In genomic region chr6:111552999-111553398, GRCh38 we compare ENCODE assay signal across 11 cellular contexts. TPM values are rescaled to one million over a fixed set of nuclear protein-coding genes. Genes with fewer than 3 reads are reported as not detected.
A peak's percentile ranks its signal among the peaks of the same experiment; 100 is the strongest.
DNase-seq lines count a peak whose midpoint lies in the region; ATAC-seq, FAIRE-seq and TF ChIP-seq lines count a peak whose summit lies in the region.
"Had no signal": no experiment of that assay in that cellular context is flagged by ENCODE, and none has a peak within 500 bp of the region (broad histone marks: within the 10 kb centered on the region; RNA-seq: fewer than 3 reads in every experiment).

No MANE protein-coding gene starts in this region.

- H4K20me1 ChIP-seq in DND-41 (ENCODE audit: insufficient read depth, low read length) (0 out of 2 replicates have a peak, but pooled peaks cover 5% of the 10 kb centered on the region), endothelial cell of umbilical vein (replicated peaks; ENCODE audit: control insufficient read depth, extremely low read depth, insufficient read depth, low read length) (no peaks in the 10 kb centered on the region)

- no peak for TF ChIP-seq CTCF in DND-41 (IDR thresholded peaks at IDR 0.05; ENCODE audit: borderline replicate concordance, extremely low read depth, low read length, poor library complexity, severe bottlenecking)
- no peak for TF ChIP-seq CTCF in endothelial cell of umbilical vein (IDR thresholded peaks at IDR 0.05; ENCODE audit: extremely low read depth in 1 of 2, insufficient read depth in 1 of 2, low read depth in 1 of 2, low read length in 2 of 2)
- TF ChIP-seq CTCF in sigmoid colon (IDR thresholded peaks at IDR 0.05), result no peak

- H2AFZ ChIP-seq in DND-41 (ENCODE audit: low read depth, low read length) (no peak overlapping the region), endothelial cell of umbilical vein (ENCODE audit: low read depth, low read length) (no peak overlapping the region)

- TF ChIP-seq POLR2A in endothelial cell of umbilical vein (IDR thresholded peaks at IDR 0.05; ENCODE audit: low read depth, low read length) (no peak), sigmoid colon (IDR thresholded peaks at IDR 0.05) (no peak)

- peaks cover under 1% of the 10 kb centered on the region for H3K4me1 Mint-ChIP-seq in activated CD8-positive, alpha-beta T cell treated with anti-CD3 and anti-CD28 coated beads, Interleukin-2, amount 10 ng/mL, durations not matched to agents 7 days and 5 days (ENCODE audit: low read depth)

- no peak overlapping the region for H3K4me3 Mint-ChIP-seq in activated CD8-positive, alpha-beta T cell treated with anti-CD3 and anti-CD28 coated beads, Interleukin-2, amount 10 ng/mL, durations not matched to agents 7 days and 5 days

- WGBS in sigmoid colon, 2 donors, result 61 to 80% methylated on average over 6 of the region's 6 CpGs

- H3K27ac ChIP-seq in DND-41 (ENCODE audit: low read length), result peak overlapping the region; percentile 44
- H3K27ac ChIP-seq in endothelial cell of umbilical vein (ENCODE audit: insufficient read depth, low read depth, low read length), result peak overlapping the region; percentile 30
- H3K27ac ChIP-seq in sigmoid colon, result peak overlapping the region; percentile 76 to 85 (median 82)
- no peak overlapping the region for H3K27ac ChIP-seq in substantia nigra (ENCODE audit: low read depth, low read length, poor library complexity, severe bottlenecking)

- CTCF ChIA-PET in endothelial cell of umbilical vein (lab: Charles Lee), result interaction anchor here (0.8 to 1.1 kb wide), 3 partner anchors 12 to 89 kb away, joined by 3 to 5 read pairs (median 3); no protein-coding TSS in a partner anchor
- CTCF ChIA-PET in activated CD8-positive, alpha-beta T cell treated with anti-CD3 and anti-CD28 coated beads, Interleukin-2, amount 10 ng/mL, durations not matched to agents 7 days and 5 days (lab: Charles Lee), result no interaction called here

- H3K4me2 ChIP-seq in DND-41 (ENCODE audit: insufficient read depth, low read length) (no peak overlapping the region), endothelial cell of umbilical vein (ENCODE audit: insufficient read depth, low read length) (no peak overlapping the region)

- POLR2A ChIA-PET in endothelial cell of umbilical vein (lab: Charles Lee), result no interaction called here
- POLR2A ChIA-PET in activated CD8-positive, alpha-beta T cell treated with anti-CD3 and anti-CD28 coated beads, Interleukin-2, amount 10 ng/mL, durations not matched to agents 7 days and 5 days (lab: Charles Lee), result interaction anchor here (0.7 kb wide), 1 partner anchor 65 kb away, joined by 6 read pairs; no protein-coding TSS in a partner anchor

- no peak for TF ChIP-seq EP300 in sigmoid colon (IDR thresholded peaks at IDR 0.05)

- H3K4me3 ChIP-seq in DND-41 (ENCODE audit: low read depth in 1 of 2, low read length in 2 of 2), result no peak overlapping the region
- H3K4me3 ChIP-seq in endothelial cell of umbilical vein (replicated peaks in 1 of 3; ENCODE audit: insufficient read depth in 1 of 3, low read depth in 1 of 3, low read length in 3 of 3), result no peak overlapping the region
- no peak overlapping the region for H3K4me3 ChIP-seq in sigmoid colon
- H3K4me3 ChIP-seq: lung had no signal

- H3K9ac ChIP-seq in DND-41 (ENCODE audit: low read depth, low read length) (no peak overlapping the region), endothelial cell of umbilical vein (replicated peaks; ENCODE audit: extremely low read depth, insufficient read depth, low read length) (no peak overlapping the region)

- peaks cover 96% of the 10 kb centered on the region for H3K79me2 ChIP-seq in DND-41 (ENCODE audit: insufficient read depth, low read length)
- no peaks in the 10 kb centered on the region for H3K79me2 ChIP-seq in endothelial cell of umbilical vein (ENCODE audit: control insufficient read depth, insufficient read depth, low read length)

- DNase-seq in DND-41 (no peak), NCI-H2196 treated with DMSO at 0.1 percent for 48 hours (lab: John Stamatoyannopoulos, UW; ENCODE audit: unreplicated experiment) (peak; percentile 41), endothelial cell of umbilical vein (ENCODE audit: low read depth, low spot score) (no peak), sigmoid colon (no peak), NCI-H226 (no peak), substantia nigra (lab: John Stamatoyannopoulos, UW) (no peak)
- DNase-seq in activated CD8-positive, alpha-beta T cell treated with anti-CD3 and anti-CD28 coated beads, Interleukin-2, amount 10 ng/mL, durations not matched to agents 7 days and 5 days, result no peak
- DNase-seq: NK-92 treated with Interleukin-12 subunit alpha and Interleukin-12 subunit beta, amount 100 ng/mL, for 24 hours; stimulated activated CD4-positive, alpha-beta T cell treated with anti-CD3 and anti-CD28 coated beads, Interleukin-2, amount 100 ng/mL, for 24 hours had no signal

- ATAC-seq in DND-41 (ENCODE audit: insufficient read depth, low read depth) (no peak), GM18873 (IDR thresholded peaks at IDR 0.05; ENCODE audit: low FRiP score, unreplicated experiment) (no peak)
- ATAC-seq in activated CD8-positive, alpha-beta T cell treated with anti-CD3 and anti-CD28 coated beads, Interleukin-2, amount 10 ng/mL, durations not matched to agents 7 days and 5 days, result no peak

- no peaks in the 10 kb centered on the region for H3K9me3 Mint-ChIP-seq in activated CD8-positive, alpha-beta T cell treated with anti-CD3 and anti-CD28 coated beads, Interleukin-2, amount 10 ng/mL, durations not matched to agents 7 days and 5 days (ENCODE audit: insufficient read depth)

- dilution Hi-C loops in endothelial cell of umbilical vein (cut with MboI; ENCODE audit: extremely low pct_ligation_motif_present, low sequenced_read_pairs), result no loop called here

- H3K9me3 ChIP-seq in DND-41 (ENCODE audit: insufficient read depth, low read length, severe bottlenecking) (no peaks in the 10 kb centered on the region), endothelial cell of umbilical vein (replicated peaks; ENCODE audit: control insufficient read depth, insufficient read depth, low read length) (no peaks in the 10 kb centered on the region), sigmoid colon (no peaks in the 10 kb centered on the region)

- FAIRE-seq in endothelial cell of umbilical vein (lab: Jason Lieb, UNC), result no peak

- H3K27ac Mint-ChIP-seq in activated CD8-positive, alpha-beta T cell treated with anti-CD3 and anti-CD28 coated beads, Interleukin-2, amount 10 ng/mL, durations not matched to agents 7 days and 5 days, result no peak overlapping the region

- H3K36me3 ChIP-seq in DND-41 (ENCODE audit: insufficient read depth, low read length), result peaks cover 12% of the 10 kb centered on the region
- H3K36me3 ChIP-seq in endothelial cell of umbilical vein (ENCODE audit: control insufficient read depth in 2 of 2, extremely low read depth in 1 of 2, insufficient read depth in 2 of 2, low read length in 2 of 2), result no peaks in the 10 kb centered on the region
- H3K36me3 ChIP-seq in sigmoid colon, result no peaks in the 10 kb centered on the region

- no peaks in the 10 kb centered on the region for H3K27me3 Mint-ChIP-seq in activated CD8-positive, alpha-beta T cell treated with anti-CD3 and anti-CD28 coated beads, Interleukin-2, amount 10 ng/mL, durations not matched to agents 7 days and 5 days (ENCODE audit: low read depth)

- H3K36me3 Mint-ChIP-seq in activated CD8-positive, alpha-beta T cell treated with anti-CD3 and anti-CD28 coated beads, Interleukin-2, amount 10 ng/mL, durations not matched to agents 7 days and 5 days (ENCODE audit: low read depth), result peaks cover 9% of the 10 kb centered on the region

- H3K27me3 ChIP-seq in DND-41 (ENCODE audit: insufficient read depth, low read length, poor library complexity) (no peaks in the 10 kb centered on the region), endothelial cell of umbilical vein (ENCODE audit: control insufficient read depth in 2 of 2, insufficient read depth in 2 of 2, low read length in 2 of 2) (no peaks in the 10 kb centered on the region), sigmoid colon (no peaks in the 10 kb centered on the region)

- H3K4me1 ChIP-seq in DND-41 (ENCODE audit: insufficient read depth, low read length) (peaks cover 52% of the 10 kb centered on the region), endothelial cell of umbilical vein (ENCODE audit: control insufficient read depth, extremely low read depth, insufficient read depth, low read length) (peaks cover 20% of the 10 kb centered on the region), sigmoid colon (peaks cover 0 to 45% (median 32%) of the 10 kb centered on the region in 4 donors)

- no peaks in the 10 kb centered on the region for H3K9me1 ChIP-seq in endothelial cell of umbilical vein (replicated peaks; ENCODE audit: control insufficient read depth, extremely low read depth, insufficient read depth, low read length)

- BruUV-seq in endothelial cell of umbilical vein (replicated peaks; lab: Mats Ljungman, UMichigan), result no TSS peak

- intact Hi-C loops in endothelial cell of umbilical vein (cut with micrococcal nuclease), result loop anchor here (1.0 kb wide), 3 partner anchors 14 to 70 kb away; partner anchors contain the start of gene REV3L
- intact Hi-C loops in sigmoid colon (cut with DNase I), result loop anchor here (5.0 kb wide), 2 partner anchors 49 to 71 kb away; partner anchors contain the start of gene REV3L

TF ChIP-seq in endothelial cell of umbilical vein, 7 proteins besides CTCF, POLR2A, EP300 and RAD21 (continues in another document):
- TF ChIP-seq JUN (IDR thresholded peaks at IDR 0.05; ENCODE audit: borderline replicate concordance, insufficient read depth, insufficient read length, low read depth), result no peak
- TF ChIP-seq POLR2AphosphoS5 (IDR thresholded peaks at IDR 0.05; ENCODE audit: insufficient read depth, low read depth, low read length), result no peak
- TF ChIP-seq MYC (IDR thresholded peaks at IDR 0.05; ENCODE audit: low read depth, low read length), result no peak
- TF ChIP-seq, protein P1, sequence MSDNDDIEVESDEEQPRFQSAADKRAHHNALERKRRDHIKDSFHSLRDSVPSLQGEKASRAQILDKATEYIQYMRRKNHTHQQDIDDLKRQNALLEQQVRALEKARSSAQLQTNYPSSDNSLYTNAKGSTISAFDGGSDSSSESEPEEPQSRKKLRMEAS (IDR thresholded peaks at IDR 0.05; ENCODE audit: insufficient read depth, insufficient read length), result no peak
- no peak for TF ChIP-seq FOS (IDR thresholded peaks at IDR 0.05; ENCODE audit: borderline replicate concordance, insufficient read depth, low read length)

RNA-seq across cellular contexts. Expression of gene TRAF3IP2, which starts 52.7 kb away (rescaled TPM):
- 16.5 and 19.2 TPM in 2 replicates for total RNA-seq in endothelial cell of umbilical vein
- polyA plus RNA-seq in endothelial cell of umbilical vein, result 17.1 and 18.1 TPM in 2 replicates
- 21.0 and 24.8 TPM in 2 replicates for polyA plus RNA-seq in endothelial cell of umbilical vein (2011; cell fraction: cytosol; rRNA removed)
- polyA plus RNA-seq in endothelial cell of umbilical vein (2011; cell fraction: nucleus; rRNA removed), result 12.4 and 13.2 TPM in 2 replicates
- 12.8 and 16.4 TPM in 2 replicates for polyA plus RNA-seq in endothelial cell of umbilical vein (2012)
- 17.3 and 17.8 TPM in 2 replicates for polyA minus RNA-seq in endothelial cell of umbilical vein
- 13.4 TPM for polyA minus RNA-seq in endothelial cell of umbilical vein (2011; cell fraction: cytosol; rRNA and poly(A)+ RNA removed)
- 6.3 and 8.6 TPM in 2 replicates for polyA minus RNA-seq in endothelial cell of umbilical vein (2011; cell fraction: nucleus; rRNA and poly(A)+ RNA removed)
- total RNA-seq in sigmoid colon, result 10 to 100 TPM; 15.8 to 21.4 (median 17.3) TPM
- polyA plus RNA-seq in sigmoid colon, result 10 to 100 TPM; 39.2 to 58.5 (median 48.0) TPM
- total RNA-seq in activated CD8-positive, alpha-beta T cell treated with anti-CD3 and anti-CD28 coated beads, Interleukin-2, amount 10 ng/mL, durations not matched to agents 7 days and 5 days, result 10 to 100 TPM; 22.7 to 24.4 TPM
